1 cellular context compared by ENCODE assay signal in genomic region chr6:20401403-20402180, GRCh38.
TF ChIP-seq lines count a peak whose summit lies in the region.

E2F3 (plus strand) TSS chr6:20401879; CDS start chr6:20402233, 354 bp downstream.

TF ChIP-seq in K562, 482 proteins besides CTCF, POLR2A, EP300 and RAD21 (continued from another document):
- 0 out of 4 replicates have a peak, but pooled peaks of 1 of the 2 experiments have one; percentile 14 for TF ChIP-seq ZNF639 (CRISPR knock-in tag; conservative IDR thresholded peaks at IDR 0.05 in 1 of 2, IDR thresholded peaks at IDR 0.05 in 1 of 2)
- TF ChIP-seq ARNT (IDR thresholded peaks at IDR 0.05) = 0 out of 4 replicates have a peak, but pooled peaks have one; percentile 8 to 43
- TF ChIP-seq PRPF4 (IDR thresholded peaks at IDR 0.05; ENCODE audit: insufficient read depth, low read depth, low read length, poor library complexity, severe bottlenecking) = peak; percentile 94
- TF ChIP-seq NRF1 (conservative IDR thresholded peaks at IDR 0.05 in 1 of 2, IDR thresholded peaks at IDR 0.05 in 1 of 2) = peak; percentile 82 to 85
- no peak for TF ChIP-seq ZNF212 (CRISPR knock-in tag; IDR thresholded peaks at IDR 0.05)
- TF ChIP-seq LARP7 (IDR thresholded peaks at IDR 0.05) = no peak
- peak; percentile 92 for TF ChIP-seq AFF4 (CRISPR knock-in tag; IDR thresholded peaks at IDR 0.05)
- TF ChIP-seq ASH1L (IDR thresholded peaks at IDR 0.05; ENCODE audit: borderline replicate concordance, low read depth, partially characterized antibody) = peak; percentile 83
- TF ChIP-seq TFAM (CRISPR knock-in tag; conservative IDR thresholded peaks at IDR 0.05) = no peak
- TF ChIP-seq TOE1 (IDR thresholded peaks at IDR 0.05; ENCODE audit: borderline replicate concordance) = peak; percentile 57; the same call in 1 of the 2 replicates
- 0 out of 2 replicates have a peak, but pooled peaks have one; percentile 42 for TF ChIP-seq TOE1 (CRISPR knock-in tag; IDR thresholded peaks at IDR 0.05; ENCODE audit: borderline replicate concordance, low read depth)
- TF ChIP-seq YY1 (IDR thresholded peaks at IDR 0.05; ENCODE audit: borderline replicate concordance in 1 of 3, control insufficient read depth in 1 of 3, extremely low read depth in 1 of 3, insufficient read depth in 3 of 3, insufficient read length in 1 of 3, insufficient replicate concordance in 2 of 3, low read depth in 1 of 3, low read length in 2 of 3) = peak; percentile 61 to 95 (median 90)
- peak; percentile 54; the same call in 1 of the 2 replicates for TF ChIP-seq ERF (CRISPR knock-in tag; IDR thresholded peaks at IDR 0.05)
- TF ChIP-seq MXD1 (CRISPR knock-in tag; IDR thresholded peaks at IDR 0.05; ENCODE audit: borderline replicate concordance, poor library complexity, severe bottlenecking) = peak; percentile 32
- TF ChIP-seq RUNX1 (IDR thresholded peaks at IDR 0.05; ENCODE audit: low read depth) = 0 out of 2 replicates have a peak, but pooled peaks have one; percentile 55
- TF ChIP-seq MCM5 (IDR thresholded peaks at IDR 0.05; ENCODE audit: low read depth) = no peak
- peak; percentile 95 for TF ChIP-seq E2F5 (CRISPR knock-in tag; IDR thresholded peaks at IDR 0.05)
